Comparison of ENCODE assay signal across 17 cellular contexts in genomic region chr12:49557187-49557916, GRCh38. TPM values are rescaled to one million over a fixed set of nuclear protein-coding genes. Genes with fewer than 3 reads are reported as not detected.
"Had no signal": no experiment of that assay in that cellular context is flagged by ENCODE, and none has a peak within 500 bp of the region (broad histone marks: within the 10 kb centered on the region; RNA-seq: fewer than 3 reads in every experiment).

No MANE protein-coding gene starts in this region.

- DNase-seq: activated CD4-positive, alpha-beta memory T cell treated with anti-CD3 and anti-CD28 coated beads, Interleukin-2, amount 10 ng/mL, durations not matched to agents 7 days and 5 days; activated CD4-positive, alpha-beta T cell treated with anti-CD3 and anti-CD28 coated beads for 48 hours; activated CD8-positive, alpha-beta memory T cell treated with anti-CD3 and anti-CD28 coated beads, Interleukin-2, amount 10 ng/mL, durations not matched to agents 7 days and 5 days; activated naive CD4-positive, alpha-beta T cell treated with anti-CD3 and anti-CD28 coated beads for 36 hours; adrenal gland; foreskin keratinocyte; left colon; natural killer cell; stimulated activated CD4-positive, alpha-beta T cell treated with anti-CD3 and anti-CD28 coated beads, Interleukin-12 subunit alpha, Interleukin-12 subunit beta, amount 100 ng/mL, for 4 hours; stimulated activated CD4-positive, alpha-beta T cell treated with anti-CD3 and anti-CD28 coated beads, Interleukin-1b, Interleukin-23, amount 100 ng/mL, for 48 hours; stimulated activated CD8-positive, alpha-beta memory T cell treated with anti-CD3 and anti-CD28 coated beads, Interleukin-4, amount 100 ng/mL, for 48 hours; stimulated activated naive CD4-positive, alpha-beta T cell treated with Interleukin-2 at 50 U/mL for 16 hours; tibial artery had no signal

- H2AFZ ChIP-seq: hepatocyte had no signal

- H3K27ac ChIP-seq: adrenal gland, epithelial cell of prostate, foreskin keratinocyte, hepatocyte, tibial artery had no signal

- H3K4me2 ChIP-seq: hepatocyte had no signal

- ATAC-seq: activated CD8-positive, alpha-beta memory T cell treated with anti-CD3 and anti-CD28 coated beads, Interleukin-2, amount 10 ng/mL, durations not matched to agents 7 days and 5 days; foreskin keratinocyte; natural killer cell had no signal

- H3K4me1 ChIP-seq: adrenal gland, foreskin keratinocyte had no signal

- H3K9me3 ChIP-seq: adrenal gland, tibial artery had no signal

- H3K27me3 ChIP-seq: adrenal gland, hepatocyte, tibial artery had no signal

- H3K4me3 ChIP-seq: adrenal gland, hepatocyte, lung, tibial artery had no signal

RNA-seq across cellular contexts. Expression of gene KCNH3, which starts 18.5 kb away (rescaled TPM):
- total RNA-seq: subcutaneous adipose tissue had no signal

RNA-seq across cellular contexts. Expression of gene FAM186B, which starts 48.1 kb away (rescaled TPM):
- total RNA-seq: activated CD4-positive, alpha-beta memory T cell treated with anti-CD3 and anti-CD28 coated beads, Interleukin-2, amount 10 ng/mL, durations not matched to agents 7 days and 5 days; activated CD8-positive, alpha-beta memory T cell treated with anti-CD3 and anti-CD28 coated beads, Interleukin-2, amount 10 ng/mL, durations not matched to agents 7 days and 5 days had no signal
